1 cellular context compared by ENCODE assay signal in the genomic region with DNA sequence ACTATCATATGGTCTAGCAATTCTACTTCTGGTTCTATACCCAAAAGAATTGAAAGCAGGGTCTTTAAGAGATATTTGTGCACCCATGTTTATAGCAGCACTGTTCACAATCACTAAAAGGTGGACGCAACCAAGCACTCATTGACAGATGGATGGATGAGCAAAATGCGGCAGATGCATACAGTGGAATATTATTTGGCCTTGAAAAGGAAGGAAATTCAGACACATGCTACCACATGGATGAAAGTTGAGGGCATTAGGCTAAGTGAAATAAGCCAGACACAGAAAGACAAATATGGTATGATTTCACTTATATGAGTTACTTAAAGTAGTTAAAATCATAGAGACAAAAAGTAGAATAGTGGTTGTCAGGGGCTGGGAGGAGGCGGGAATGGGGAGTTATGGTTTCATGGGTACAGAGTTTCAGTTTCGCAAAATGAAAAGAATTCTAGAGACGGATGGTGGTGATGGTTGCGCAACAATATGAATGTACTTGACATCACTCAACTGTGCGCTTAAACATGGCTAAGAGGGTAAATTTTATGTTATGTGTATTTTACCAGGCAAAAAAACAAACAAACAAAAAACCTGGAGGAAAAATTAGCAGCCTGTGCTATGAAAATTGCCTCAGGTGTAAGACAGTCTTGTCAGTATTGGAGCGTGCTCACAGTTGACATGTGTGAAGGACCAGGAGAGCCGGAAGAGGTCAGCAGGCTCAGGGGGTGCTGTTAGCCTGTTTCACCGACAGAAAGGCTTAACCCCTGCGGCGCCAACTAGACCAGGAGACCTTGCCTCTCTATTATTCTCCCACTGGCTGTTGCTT.
TF ChIP-seq lines count a peak whose summit lies in the region.

No MANE protein-coding gene starts in this region.

TF ChIP-seq in GM12878, 131 proteins besides CTCF, POLR2A, EP300 and RAD21:
- TF ChIP-seq RBBP5 (conservative IDR thresholded peaks at IDR 0.05), result no peak
- TF ChIP-seq MTA2 (IDR thresholded peaks at IDR 0.05; ENCODE audit: low read depth), result no peak
- TF ChIP-seq ZNF687 (IDR thresholded peaks at IDR 0.05), result peak; percentile 53; the same call in 1 of the 2 replicates
- no peak for TF ChIP-seq MYC (IDR thresholded peaks at IDR 0.05; ENCODE audit: insufficient read depth, insufficient read length, insufficient replicate concordance, low read length, severe bottlenecking)
- TF ChIP-seq CEBPB (IDR thresholded peaks at IDR 0.05; ENCODE audit: borderline replicate concordance in 1 of 2, low read depth in 2 of 2, low read length in 2 of 2), result peak in 1 of 2 experiments; percentile 86; a peak in 2 of 4 replicates
- TF ChIP-seq SRF (IDR thresholded peaks at IDR 0.05; ENCODE audit: low read depth in 2 of 2, low read length in 2 of 2), result no peak
- no peak for TF ChIP-seq GABPA (IDR thresholded peaks at IDR 0.05; ENCODE audit: low read depth)
- 0 out of 2 replicates have a peak, but pooled peaks have one; percentile 21 for TF ChIP-seq ZNF24 (IDR thresholded peaks at IDR 0.05)
- TF ChIP-seq CBX5 (IDR thresholded peaks at IDR 0.05; ENCODE audit: low read depth), result no peak
- TF ChIP-seq RB1 (IDR thresholded peaks at IDR 0.05; ENCODE audit: borderline replicate concordance), result no peak
- TF ChIP-seq POLR2AphosphoS2 (IDR thresholded peaks at IDR 0.05; ENCODE audit: low read depth, low read length), result no peak
